ENCODE assay signal across 17 cellular contexts in genomic region chr9:89428222-89428761, GRCh38.
DNase-seq lines count a peak whose midpoint lies in the region; ATAC-seq and TF ChIP-seq lines count a peak whose summit lies in the region.
"Had no signal": no experiment of that assay in that cellular context is flagged by ENCODE, and none has a peak within 500 bp of the region (broad histone marks: within the 10 kb centered on the region; RNA-seq: fewer than 3 reads in every experiment).

No MANE protein-coding gene starts in this region.

- H3K79me2 ChIP-seq in KMS-11 (ENCODE audit: insufficient read depth, low read depth) = peaks cover 83% of the 10 kb centered on the region

- intact Hi-C loops in CD8-positive, alpha-beta T cell (cut with DNase I, micrococcal nuclease) = loop anchor here (2.0 to 10.0 kb wide), 4 partner anchors 27 to 677 kb away; partner anchors contain the start of gene SEMA4D (in 1 of the 2)
- intact Hi-C loops in naive thymus-derived CD4-positive, alpha-beta T cell (cut with micrococcal nuclease) = loop anchor here in 1 of 2 donors (2.0 kb wide), 1 partner anchor 17 kb away; no protein-coding TSS in a partner anchor

- CTCF ChIA-PET in CD8-positive, alpha-beta T cell (lab: Charles Lee) = interaction anchor here (0.7 to 11.0 kb wide), 31 partner anchors 9 to 148 kb away, joined by 3 to 128 read pairs (median 7); no protein-coding TSS in a partner anchor
- CTCF ChIA-PET in naive thymus-derived CD4-positive, alpha-beta T cell (lab: Charles Lee) = interaction anchor here (0.8 to 6.8 kb wide), 13 partner anchors 10 to 124 kb away, joined by 3 to 74 read pairs (median 7); no protein-coding TSS in a partner anchor

- H3K36me3 ChIP-seq in CD8-positive, alpha-beta T cell (ENCODE audit: insufficient read depth, low read length) = peaks cover 12% of the 10 kb centered on the region
- no peaks in the 10 kb centered on the region; the same call in 1 of the 2 replicates for H3K36me3 ChIP-seq in KMS-11 (ENCODE audit: insufficient read depth)
- peaks cover 0 to 53% (median 0%) of the 10 kb centered on the region in 3 experiments for H3K36me3 ChIP-seq in naive thymus-derived CD4-positive, alpha-beta T cell (ENCODE audit: control insufficient read depth in 2 of 3, insufficient read depth in 3 of 3, low read length in 3 of 3)
- H3K36me3 ChIP-seq: colonic mucosa, right atrium auricular region, SJSA1, thyroid gland had no signal

- H3K4me1 ChIP-seq in CD8-positive, alpha-beta T cell (ENCODE audit: insufficient read depth, low read length) = peaks cover 97% of the 10 kb centered on the region
- H3K4me1 ChIP-seq in KMS-11 (ENCODE audit: low read depth, poor library complexity, severe bottlenecking) = peaks cover 99% of the 10 kb centered on the region
- peaks cover 82 to 91% of the 10 kb centered on the region in 2 donors for H3K4me1 ChIP-seq in naive thymus-derived CD4-positive, alpha-beta T cell (ENCODE audit: control insufficient read depth in 2 of 2, insufficient read depth in 2 of 2, low read length in 2 of 2)

- peaks cover 94% of the 10 kb centered on the region for H3K4me1 Mint-ChIP-seq in CD8-positive, alpha-beta T cell (ENCODE audit: low read depth)
- peaks cover 98% of the 10 kb centered on the region for H3K4me1 Mint-ChIP-seq in activated naive CD8-positive, alpha-beta T cell treated with anti-CD3 and anti-CD28 coated beads, Interleukin-2, amount 50 U/mL, for 24 hours
- H3K4me1 Mint-ChIP-seq in naive thymus-derived CD4-positive, alpha-beta T cell = peaks cover 75 to 100% (median 95%) of the 10 kb centered on the region in 7 donors

- peak overlapping the region; percentile 98 for H3K27ac Mint-ChIP-seq in CD8-positive, alpha-beta T cell
- peak overlapping the region; percentile 100 for H3K27ac Mint-ChIP-seq in activated naive CD8-positive, alpha-beta T cell treated with anti-CD3 and anti-CD28 coated beads, Interleukin-2, amount 50 U/mL, for 24 hours
- H3K27ac Mint-ChIP-seq in naive thymus-derived CD4-positive, alpha-beta T cell = peak overlapping the region; percentile 84 to 97 (median 92)

- H3K27me3 Mint-ChIP-seq in CD8-positive, alpha-beta T cell (ENCODE audit: low read depth) = no peaks in the 10 kb centered on the region
- H3K27me3 Mint-ChIP-seq in activated naive CD8-positive, alpha-beta T cell treated with anti-CD3 and anti-CD28 coated beads, Interleukin-2, amount 50 U/mL, for 24 hours = no peaks in the 10 kb centered on the region
- no peaks in the 10 kb centered on the region for H3K27me3 Mint-ChIP-seq in naive thymus-derived CD4-positive, alpha-beta T cell
- H3K27me3 Mint-ChIP-seq: B cell had no signal

- H3K27me3 ChIP-seq in CD8-positive, alpha-beta T cell (ENCODE audit: insufficient read depth, low read length) = no peaks in the 10 kb centered on the region
- H3K27me3 ChIP-seq in KMS-11 (ENCODE audit: insufficient read depth, low read depth) = no peaks in the 10 kb centered on the region
- H3K27me3 ChIP-seq in naive thymus-derived CD4-positive, alpha-beta T cell (ENCODE audit: control insufficient read depth in 2 of 2, insufficient read depth in 2 of 2, low read length in 2 of 2) = no peaks in the 10 kb centered on the region
- H3K27me3 ChIP-seq: colonic mucosa, neutrophil, right atrium auricular region, SJSA1, thyroid gland had no signal

- POLR2A ChIA-PET in CD8-positive, alpha-beta T cell (lab: Charles Lee) = interaction anchor here (0.6 to 3.1 kb wide), 10 partner anchors 11 to 121 kb away, joined by 3 to 21 read pairs (median 4); no protein-coding TSS in a partner anchor
- POLR2A ChIA-PET in naive thymus-derived CD4-positive, alpha-beta T cell (lab: Charles Lee) = interaction anchor here (0.6 to 3.4 kb wide), 6 partner anchors 10 to 121 kb away, joined by 3 to 31 read pairs (median 4); no protein-coding TSS in a partner anchor

- no peak for TF ChIP-seq CTCF in CD8-positive, alpha-beta T cell (IDR thresholded peaks at IDR 0.05)
- no peak for TF ChIP-seq CTCF in KMS-11 (conservative IDR thresholded peaks at IDR 0.05; ENCODE audit: low read depth, low read length)

- no peak overlapping the region for H3K4me3 ChIP-seq in CD8-positive, alpha-beta T cell (ENCODE audit: low read depth, low read length)
- H3K4me3 ChIP-seq in KMS-11 (IDR thresholded peaks at IDR 0.05; ENCODE audit: insufficient read depth, low read depth, low read length) = no peak overlapping the region
- no peak overlapping the region for H3K4me3 ChIP-seq in naive thymus-derived CD4-positive, alpha-beta T cell (ENCODE audit: low read length)
- H3K4me3 ChIP-seq: colonic mucosa, K562, right atrium auricular region, SJSA1, thyroid gland had no signal

- no peak overlapping the region for H2AFZ ChIP-seq in KMS-11 (ENCODE audit: low read depth)

- H4K20me1 ChIP-seq in KMS-11 (ENCODE audit: insufficient read depth) = no peaks in the 10 kb centered on the region

- no peaks in the 10 kb centered on the region for H3K9me3 ChIP-seq in CD8-positive, alpha-beta T cell (ENCODE audit: low read length)
- H3K9me3 ChIP-seq in naive thymus-derived CD4-positive, alpha-beta T cell (ENCODE audit: control insufficient read depth in 2 of 3, low read length in 3 of 3) = no peaks in the 10 kb centered on the region
- H3K9me3 ChIP-seq: colonic mucosa, neutrophil, right atrium auricular region, SJSA1, thyroid gland had no signal

- DNase-seq in CD8-positive, alpha-beta T cell = no peak
- no peak for DNase-seq in activated naive CD8-positive, alpha-beta T cell treated with anti-CD3 and anti-CD28 coated beads, Interleukin-2, amount 50 U/mL, for 24 hours
- DNase-seq in naive thymus-derived CD4-positive, alpha-beta T cell = no peak
- no peak for DNase-seq in activated gamma-delta T cell treated with Interleukin-2 at 50 U/mL for 16 hours
- DNase-seq in NCI-H82 treated with DMSO at 0.1 percent for 48 hours (lab: John Stamatoyannopoulos, UW; ENCODE audit: unreplicated experiment) = no peak
- DNase-seq: colonic mucosa, erythroblast, NCI-H1436 treated with DMSO at 0.1 percent for 48 hours, NCI-H446, thyroid gland had no signal

- peaks cover 51% of the 10 kb centered on the region for H3K36me3 Mint-ChIP-seq in CD8-positive, alpha-beta T cell
- peaks cover 52% of the 10 kb centered on the region for H3K36me3 Mint-ChIP-seq in activated naive CD8-positive, alpha-beta T cell treated with anti-CD3 and anti-CD28 coated beads, Interleukin-2, amount 50 U/mL, for 24 hours (ENCODE audit: low read depth)
- peaks cover 0 to 31% (median 4%) of the 10 kb centered on the region in 5 donors for H3K36me3 Mint-ChIP-seq in naive thymus-derived CD4-positive, alpha-beta T cell

- ATAC-seq in CD8-positive, alpha-beta T cell = no peak
- no peak for ATAC-seq in activated naive CD8-positive, alpha-beta T cell treated with anti-CD3 and anti-CD28 coated beads, Interleukin-2, amount 50 U/mL, for 24 hours
- no peak for ATAC-seq in naive thymus-derived CD4-positive, alpha-beta T cell
- ATAC-seq in GM19455 (IDR thresholded peaks at IDR 0.05; ENCODE audit: unreplicated experiment) = no peak

- H3K9ac ChIP-seq in KMS-11 = no peak overlapping the region

- no peak overlapping the region for H3K4me3 Mint-ChIP-seq in CD8-positive, alpha-beta T cell
- peak overlapping the region; percentile 68 for H3K4me3 Mint-ChIP-seq in activated naive CD8-positive, alpha-beta T cell treated with anti-CD3 and anti-CD28 coated beads, Interleukin-2, amount 50 U/mL, for 24 hours
- peak overlapping the region in 7 of 10 donors; percentile 2 to 78 (median 44) for H3K4me3 Mint-ChIP-seq in naive thymus-derived CD4-positive, alpha-beta T cell

- H3K27ac ChIP-seq in CD8-positive, alpha-beta T cell (ENCODE audit: low read depth, low read length) = peak overlapping the region; percentile 28
- peak overlapping the region; percentile 93 for H3K27ac ChIP-seq in KMS-11
- peak overlapping the region; percentile 63 for H3K27ac ChIP-seq in naive thymus-derived CD4-positive, alpha-beta T cell (ENCODE audit: low read depth, low read length)
- H3K27ac ChIP-seq: colonic mucosa, right atrium auricular region, SJSA1, thyroid gland had no signal

- H3K9me3 Mint-ChIP-seq in CD8-positive, alpha-beta T cell = no peaks in the 10 kb centered on the region
- no peaks in the 10 kb centered on the region for H3K9me3 Mint-ChIP-seq in activated naive CD8-positive, alpha-beta T cell treated with anti-CD3 and anti-CD28 coated beads, Interleukin-2, amount 50 U/mL, for 24 hours
- peaks cover 0 to 5% (median 0%) of the 10 kb centered on the region in 11 donors for H3K9me3 Mint-ChIP-seq in naive thymus-derived CD4-positive, alpha-beta T cell

- peak overlapping the region; percentile 99 for H3K4me2 ChIP-seq in KMS-11

Comparison
In these comparisons a context has a peak if more than half of its experiments do, and no peak if none do; other contexts are left out.
1. H3K27ac ChIP-seq: peak in every context shown above with its lines; median percentile 93 in KMS-11; 63 in naive thymus-derived CD4-positive, alpha-beta T cell; 28 in CD8-positive, alpha-beta T cell.